In the genomic region with DNA sequence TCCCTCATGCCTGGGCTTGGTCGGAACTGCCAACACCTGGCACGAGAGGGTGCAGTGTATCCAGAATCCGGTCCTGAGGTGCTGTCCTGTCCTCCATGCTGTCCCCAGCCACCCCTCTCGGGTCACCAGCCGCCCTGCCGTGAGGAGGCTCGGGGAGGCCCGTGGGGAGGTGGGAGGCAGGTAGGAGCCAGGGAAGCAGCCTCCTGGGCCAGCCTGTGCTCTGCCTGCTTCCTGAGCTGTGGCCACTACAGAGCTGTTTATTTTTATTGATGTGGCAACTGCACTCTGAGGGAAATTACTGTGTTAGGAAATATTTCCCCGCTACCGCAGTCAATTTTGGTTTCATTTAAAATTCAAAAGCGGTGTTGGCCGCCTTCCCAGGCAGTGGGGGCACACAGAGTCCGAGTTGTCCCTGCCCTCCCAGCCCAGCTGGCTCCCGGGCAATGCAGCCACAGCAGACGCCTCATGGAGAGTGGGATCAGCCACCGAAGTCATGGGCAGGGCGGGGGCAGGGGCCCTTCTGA, we compare ENCODE assay signal across 8 cellular contexts. TPM values are rescaled to one million over a fixed set of nuclear protein-coding genes. Genes with fewer than 3 reads are reported as not detected.
DNase-seq lines count a peak whose midpoint lies in the region; ATAC-seq and TF ChIP-seq lines count a peak whose summit lies in the region.

No MANE protein-coding gene starts in this region.

- H3K27ac ChIP-seq in right atrium auricular region = no peak overlapping the region
- no peak overlapping the region for H3K27ac ChIP-seq in aorta (ENCODE audit: low read depth in 1 of 2, low read length in 2 of 2)

- H3K36me3 ChIP-seq in right atrium auricular region (peaks cover 7% of the 10 kb centered on the region), aorta (ENCODE audit: control insufficient read depth in 1 of 2, insufficient read depth in 2 of 2, low read length in 1 of 2) (peaks cover 0 to 2% of the 10 kb centered on the region in 2 donors)

- DNase-seq in Right ventricle myocardium superior (peak; percentile 63), right atrium auricular region (ENCODE audit: low spot score) (no peak), T1000 (lab: John Stamatoyannopoulos, UW) (peak; percentile 16), left ventricle myocardium superior (peak; percentile 44), aorta (peak in 1 of 2 donors; percentile 82), islet precursor cell (no peak)

- H3K27me3 ChIP-seq in right atrium auricular region = no peaks in the 10 kb centered on the region
- H3K27me3 ChIP-seq in aorta (ENCODE audit: control insufficient read depth in 1 of 2, insufficient read depth in 2 of 2, low read length in 1 of 2) = no peaks in the 10 kb centered on the region

- ATAC-seq in Right ventricle myocardium superior (ENCODE audit: poor library complexity) (no peak), left ventricle myocardium superior (peak; percentile 30), aorta (ENCODE audit: low FRiP score) (peak; percentile 40), HG02571 (IDR thresholded peaks at IDR 0.05; ENCODE audit: unreplicated experiment) (no peak), GM21367 (IDR thresholded peaks at IDR 0.05; ENCODE audit: unreplicated experiment) (no peak)

- H3K4me1 ChIP-seq in right atrium auricular region (no peaks in the 10 kb centered on the region), aorta (ENCODE audit: control insufficient read depth in 1 of 2, insufficient read depth in 2 of 2, low read length in 2 of 2) (no peaks in the 10 kb centered on the region)

- 9 to 14% methylated on average over 17 of the region's 17 CpGs for WGBS in aorta, 2 donors

- H3K9me3 ChIP-seq in right atrium auricular region (no peaks in the 10 kb centered on the region), aorta (ENCODE audit: control insufficient read depth, low read length) (no peaks in the 10 kb centered on the region)

- no peak overlapping the region for H3K4me3 ChIP-seq in right atrium auricular region
- no peak overlapping the region for H3K4me3 ChIP-seq in aorta (ENCODE audit: low read length in 2 of 2)

- intact Hi-C loops in Right ventricle myocardium superior (cut with DNase I) = no loop called here
- intact Hi-C loops in left ventricle myocardium superior (cut with micrococcal nuclease) = no loop called here
- intact Hi-C loops in aorta (cut with DNase I) = no loop called here

- TF ChIP-seq CTCF in right atrium auricular region (IDR thresholded peaks at IDR 0.05) = no peak

RNA-seq across cellular contexts. Expression of a gene that starts 18.3 kb away (rescaled TPM):
- total RNA-seq in Right ventricle myocardium superior = 9.5 TPM
- total RNA-seq in right atrium auricular region = 1 to 10 TPM; 6.9 to 9.9 TPM
- total RNA-seq in left ventricle myocardium superior = 12.1 TPM
- total RNA-seq in aorta = 10 to 100 TPM; 10.8 to 12.3 TPM
- 10 to 100 TPM in 1 of 2 donors, 1 to 10 TPM in 1; 7.5 to 50.3 TPM for polyA plus RNA-seq in aorta

RNA-seq across cellular contexts. Expression of a gene that starts 18.5 kb away (rescaled TPM):
- total RNA-seq in Right ventricle myocardium superior = 10.3 TPM
- total RNA-seq in right atrium auricular region = 1 to 10 TPM; 6.6 to 8.0 TPM
- total RNA-seq in left ventricle myocardium superior = 8.6 TPM
- total RNA-seq in aorta = 10 to 100 TPM; 14.3 to 14.9 TPM
- polyA plus RNA-seq in aorta = 10 to 100 TPM in 1 of 2 donors, 1 to 10 TPM in 1; 3.3 to 32.4 TPM

Comparison
In these comparisons a context has a peak if more than half of its experiments do, and no peak if none do; other contexts are left out.
1. ATAC-seq: peak in left ventricle myocardium superior (single experiment) and aorta (single experiment); none in Right ventricle myocardium superior (single experiment), HG02571 (single experiment) and GM21367 (single experiment).
2. DNase-seq: peak in Right ventricle myocardium superior (single experiment), T1000 (single experiment) and left ventricle myocardium superior (single experiment); none in right atrium auricular region (single experiment) and islet precursor cell (single experiment).